10 cellular contexts compared by ENCODE assay signal in genomic region chr1:16122916-16123315, GRCh38. TPM values are rescaled to one million over a fixed set of nuclear protein-coding genes. Genes with fewer than 3 reads are reported as not detected.
A peak's percentile ranks its signal among the peaks of the same experiment; 100 is the strongest.
DNase-seq lines count a peak whose midpoint lies in the region; ATAC-seq, FAIRE-seq and TF ChIP-seq lines count a peak whose summit lies in the region.
"Had no signal": no experiment of that assay in that cellular context is flagged by ENCODE, and none has a peak within 500 bp of the region (broad histone marks: within the 10 kb centered on the region; RNA-seq: fewer than 3 reads in every experiment).

No MANE protein-coding gene starts in this region.

- intact Hi-C loops in activated CD4-positive, alpha-beta memory T cell treated with anti-CD3 and anti-CD28 coated beads for 36 hours (cut with micrococcal nuclease) = no loop called here
- intact Hi-C loops in kidney (cut with DNase I) = no loop called here

- ATAC-seq in stimulated activated naive B cell treated with anti-CD40 and anti-IgM and Interleukin-4, amounts not matched to agents 10 μg/mL and 1 μg/mL and 100 μg/mL, for 72 hours (replicated peaks) = peak; percentile 82 to 89
- ATAC-seq in HG03139 (IDR thresholded peaks at IDR 0.05; ENCODE audit: unreplicated experiment) (no peak), HG03342 (IDR thresholded peaks at IDR 0.05; ENCODE audit: unreplicated experiment) (no peak), GM19351 (IDR thresholded peaks at IDR 0.05; ENCODE audit: unreplicated experiment) (no peak)

- no peaks in the 10 kb centered on the region for H3K9me3 ChIP-seq in kidney (ENCODE audit: control insufficient read depth in 1 of 2, low read length in 2 of 2)

- POLR2A ChIA-PET in activated CD4-positive, alpha-beta memory T cell treated with anti-CD3 and anti-CD28 coated beads for 36 hours (lab: Charles Lee) = no interaction called here

- H3K36me3 ChIP-seq in kidney (ENCODE audit: control insufficient read depth in 1 of 2, insufficient read depth in 2 of 2, low read length in 2 of 2) = peaks cover 5 to 10% of the 10 kb centered on the region in 2 donors

- no peak overlapping the region for H3K27ac ChIP-seq in kidney (ENCODE audit: low read depth in 2 of 2, low read length in 2 of 2)
- H3K27ac ChIP-seq: cardiac muscle cell had no signal

- H3K9me3 Mint-ChIP-seq in activated CD4-positive, alpha-beta memory T cell treated with anti-CD3 and anti-CD28 coated beads for 36 hours = no peaks in the 10 kb centered on the region
- no peaks in the 10 kb centered on the region for H3K9me3 Mint-ChIP-seq in stimulated activated naive B cell treated with anti-CD40 and anti-IgM and Interleukin-4, amounts not matched to agents 10 μg/mL and 1 μg/mL and 100 μg/mL, for 72 hours

- no peak for TF ChIP-seq CTCF in kidney (IDR thresholded peaks at IDR 0.05; ENCODE audit: borderline replicate concordance, extremely low read depth, insufficient read depth)

- no peaks in the 10 kb centered on the region for H3K27me3 Mint-ChIP-seq in activated CD4-positive, alpha-beta memory T cell treated with anti-CD3 and anti-CD28 coated beads for 36 hours
- H3K27me3 Mint-ChIP-seq in stimulated activated naive B cell treated with anti-CD40 and anti-IgM and Interleukin-4, amounts not matched to agents 10 μg/mL and 1 μg/mL and 100 μg/mL, for 72 hours = peaks cover 34 to 57% of the 10 kb centered on the region in 2 donors

- peaks cover 10% of the 10 kb centered on the region for H3K4me1 Mint-ChIP-seq in activated CD4-positive, alpha-beta memory T cell treated with anti-CD3 and anti-CD28 coated beads for 36 hours (ENCODE audit: low read depth)
- peaks cover 6 to 8% of the 10 kb centered on the region in 2 donors for H3K4me1 Mint-ChIP-seq in stimulated activated naive B cell treated with anti-CD40 and anti-IgM and Interleukin-4, amounts not matched to agents 10 μg/mL and 1 μg/mL and 100 μg/mL, for 72 hours

- no peak overlapping the region for H3K9ac ChIP-seq in kidney (ENCODE audit: low read length in 2 of 2)

- peaks cover 0 to 5% of the 10 kb centered on the region in 2 donors for H3K4me1 ChIP-seq in kidney (ENCODE audit: control insufficient read depth in 1 of 2, insufficient read depth in 1 of 2, low read depth in 1 of 2, low read length in 2 of 2)

- no peaks in the 10 kb centered on the region for H3K36me3 Mint-ChIP-seq in activated CD4-positive, alpha-beta memory T cell treated with anti-CD3 and anti-CD28 coated beads for 36 hours
- no peaks in the 10 kb centered on the region for H3K36me3 Mint-ChIP-seq in stimulated activated naive B cell treated with anti-CD40 and anti-IgM and Interleukin-4, amounts not matched to agents 10 μg/mL and 1 μg/mL and 100 μg/mL, for 72 hours

- no peak overlapping the region for H3K27ac Mint-ChIP-seq in activated CD4-positive, alpha-beta memory T cell treated with anti-CD3 and anti-CD28 coated beads for 36 hours
- H3K27ac Mint-ChIP-seq in stimulated activated naive B cell treated with anti-CD40 and anti-IgM and Interleukin-4, amounts not matched to agents 10 μg/mL and 1 μg/mL and 100 μg/mL, for 72 hours = no peak overlapping the region

- CTCF ChIA-PET in activated CD4-positive, alpha-beta memory T cell treated with anti-CD3 and anti-CD28 coated beads for 36 hours (lab: Charles Lee) = interaction anchor here (0.8 to 1.4 kb wide), 2 partner anchors 44 to 64 kb away, joined by 4 read pairs; no protein-coding TSS in a partner anchor

- no peak for FAIRE-seq in kidney (lab: Jason Lieb, UNC)

- H3K4me3 Mint-ChIP-seq in activated CD4-positive, alpha-beta memory T cell treated with anti-CD3 and anti-CD28 coated beads for 36 hours = no peak overlapping the region
- H3K4me3 Mint-ChIP-seq in stimulated activated naive B cell treated with anti-CD40 and anti-IgM and Interleukin-4, amounts not matched to agents 10 μg/mL and 1 μg/mL and 100 μg/mL, for 72 hours = no peak overlapping the region

- H3K4me3 ChIP-seq in kidney (ENCODE audit: low read length in 2 of 2) = no peak overlapping the region
- H3K4me3 ChIP-seq: cardiac muscle cell had no signal

- DNase-seq in A172 (ENCODE audit: low spot score) = peak; percentile 27
- peak; percentile 75 for DNase-seq in HCEC 1CT
- peak; percentile 79 for DNase-seq in activated CD4-positive, alpha-beta memory T cell treated with anti-CD3 and anti-CD28 coated beads for 36 hours
- peak; percentile 84 for DNase-seq in kidney
- DNase-seq in stimulated activated naive B cell treated with anti-CD40 and anti-IgM and Interleukin-4, amounts not matched to agents 10 μg/mL and 1 μg/mL and 100 μg/mL, for 72 hours = peak; percentile 24

RNA-seq across cellular contexts. Expression of gene EPHA2, which starts 33.0 kb away (rescaled TPM):
- 54.3 and 78.1 TPM in 2 replicates for total RNA-seq in A172 (2014; rRNA removed; shearing (Covaris generic))
- under 1 TPM; 0.22 to 0.33 TPM for total RNA-seq in activated CD4-positive, alpha-beta memory T cell treated with anti-CD3 and anti-CD28 coated beads for 36 hours
- 34.2 TPM for total RNA-seq in kidney
- 5.5 TPM for polyA plus RNA-seq in kidney (ENCODE audit: insufficient read depth, low read depth, low replicate concordance)

RNA-seq across cellular contexts. Expression of gene FAM131C, which starts 49.5 kb away (rescaled TPM):
- total RNA-seq in A172 (2014; rRNA removed; shearing (Covaris generic)) = 1.1 and 1.8 TPM in 2 replicates
- total RNA-seq in activated CD4-positive, alpha-beta memory T cell treated with anti-CD3 and anti-CD28 coated beads for 36 hours = under 1 TPM in 1 of 2 experiments, not detected in 1; 0.33 TPM
- 5.0 TPM for total RNA-seq in kidney
- 12.0 TPM for polyA plus RNA-seq in kidney (ENCODE audit: insufficient read depth, low read depth, low replicate concordance)
- total RNA-seq: urinary bladder had no signal

Comparison
In these comparisons a context has a peak if more than half of its experiments do, and no peak if none do; other contexts are left out.
1. DNase-seq: peak in every context shown above with its lines; median percentile 84 in kidney; 79 in activated CD4-positive, alpha-beta memory T cell treated with anti-CD3 and anti-CD28 coated beads for 36 hours; 75 in HCEC 1CT; 27 in A172; 24 in stimulated activated naive B cell treated with anti-CD40 and anti-IgM and Interleukin-4, amounts not matched to agents 10 μg/mL and 1 μg/mL and 100 μg/mL, for 72 hours.
2. ATAC-seq: peak in stimulated activated naive B cell treated with anti-CD40 and anti-IgM and Interleukin-4, amounts not matched to agents 10 μg/mL and 1 μg/mL and 100 μg/mL, for 72 hours (2 of 2); none in HG03139 (single experiment), HG03342 (single experiment) and GM19351 (single experiment).
3. RNA of gene EPHA2, which starts 33.0 kb away (total RNA-seq): 54.3 to 78.1 TPM in A172 and 34.2 TPM in kidney (single experiment); 0.22 to 0.33 TPM in activated CD4-positive, alpha-beta memory T cell treated with anti-CD3 and anti-CD28 coated beads for 36 hours; every median in the first group is over 10 times any median in the second.